ENCODE assay signal across 26 cellular contexts in the genomic region with DNA sequence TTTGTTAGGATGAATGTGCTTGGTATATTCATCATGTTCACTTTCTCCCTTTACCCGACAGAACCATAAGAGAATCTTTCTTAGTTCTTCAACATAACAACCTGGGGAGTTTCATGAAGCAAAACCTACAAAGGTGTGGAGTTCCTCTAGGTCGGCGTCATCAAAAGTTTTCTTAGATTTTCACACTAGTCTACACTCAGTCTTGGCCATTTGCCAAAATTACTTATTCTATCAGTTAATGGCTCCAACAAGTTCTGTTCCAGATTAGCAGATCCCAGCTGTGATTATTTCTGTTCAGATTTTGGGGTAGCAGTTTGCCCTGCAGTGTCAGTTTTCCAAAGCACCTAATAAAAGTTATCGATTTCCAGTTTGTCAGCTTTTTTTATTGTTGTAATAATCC.
"Had no signal": no experiment of that assay in that cellular context is flagged by ENCODE, and none has a peak within 500 bp of the region (broad histone marks: within the 10 kb centered on the region; RNA-seq: fewer than 3 reads in every experiment).

No MANE protein-coding gene starts in this region.

- H3K36me3 Mint-ChIP-seq: stimulated activated memory B cell treated with anti-CD40 and anti-IgM and Interleukin-4, amounts not matched to agents 10 μg/mL and 1 μg/mL and 100 μg/mL, for 72 hours; type B pancreatic cell had no signal

- H3K9me3 ChIP-seq: esophagus muscularis mucosa, gastroesophageal sphincter, prostate gland, sigmoid colon, testis had no signal

- FAIRE-seq: endothelial cell of umbilical vein, kidney had no signal

- H3K4me3 ChIP-seq: esophagus muscularis mucosa, gastroesophageal sphincter, heart left ventricle, hepatocyte, prostate gland, right atrium auricular region, sigmoid colon, spleen, testis, tibial artery had no signal

- H3K27ac Mint-ChIP-seq: naive thymus-derived CD8-positive, alpha-beta T cell; nephron progenitor cell; stimulated activated memory B cell treated with anti-CD40 and anti-IgM and Interleukin-4, amounts not matched to agents 10 μg/mL and 1 μg/mL and 100 μg/mL, for 72 hours; type B pancreatic cell had no signal

- H3K4me1 ChIP-seq: esophagus muscularis mucosa, foreskin keratinocyte, gastroesophageal sphincter, heart left ventricle, prostate gland, right atrium auricular region, sigmoid colon, spleen, testis, tibial artery had no signal

- H3K4me1 Mint-ChIP-seq: naive thymus-derived CD8-positive, alpha-beta T cell; nephron progenitor cell; stimulated activated memory B cell treated with anti-CD40 and anti-IgM and Interleukin-4, amounts not matched to agents 10 μg/mL and 1 μg/mL and 100 μg/mL, for 72 hours had no signal

- H3K4me2 ChIP-seq: hepatocyte had no signal

- H3K4me3 Mint-ChIP-seq: naive thymus-derived CD8-positive, alpha-beta T cell; nephron progenitor cell; stimulated activated memory B cell treated with anti-CD40 and anti-IgM and Interleukin-4, amounts not matched to agents 10 μg/mL and 1 μg/mL and 100 μg/mL, for 72 hours; type B pancreatic cell had no signal

- ATAC-seq: foreskin keratinocyte; gastroesophageal sphincter; heart left ventricle; left lobe of liver; naive thymus-derived CD8-positive, alpha-beta T cell; stimulated activated memory B cell treated with anti-CD40 and anti-IgM and Interleukin-4, amounts not matched to agents 10 μg/mL and 1 μg/mL and 100 μg/mL, for 72 hours; stimulated activated naive CD8-positive, alpha-beta T cell treated with anti-CD3 and anti-CD28 coated beads, Interleukin-15, Interleukin-2, amounts not matched to agents 100 U/mL and 50 U/mL, for 24 hours had no signal

- H2AFZ ChIP-seq: hepatocyte had no signal

- H3K36me3 ChIP-seq: esophagus muscularis mucosa, gastroesophageal sphincter, heart left ventricle, prostate gland, right atrium auricular region, sigmoid colon, spleen, tibial artery had no signal

- DNase-seq: dermis blood vessel endothelial cell; effector memory CD4-positive, alpha-beta T cell; foreskin keratinocyte; heart left ventricle; kidney; mesenchymal stem cell; midbrain; naive thymus-derived CD8-positive, alpha-beta T cell; nephron progenitor cell; nucleus accumbens; sigmoid colon; spleen; stimulated activated CD4-positive, alpha-beta T cell treated with anti-CD3 and anti-CD28 coated beads, Interleukin-4, amount 100 ng/mL, for 4 hours; stimulated activated naive CD8-positive, alpha-beta T cell treated with anti-CD3 and anti-CD28 coated beads, Interleukin-15, Interleukin-2, amounts not matched to agents 100 U/mL and 50 U/mL, for 24 hours; substantia nigra; testis; tibial artery had no signal

- H3K27ac ChIP-seq: esophagus muscularis mucosa, foreskin keratinocyte, gastroesophageal sphincter, heart left ventricle, hepatocyte, prostate gland, right atrium auricular region, sigmoid colon, spleen, testis, tibial artery had no signal

- H3K79me2 ChIP-seq: hepatocyte had no signal

- H3K27me3 Mint-ChIP-seq: naive thymus-derived CD8-positive, alpha-beta T cell; stimulated activated memory B cell treated with anti-CD40 and anti-IgM and Interleukin-4, amounts not matched to agents 10 μg/mL and 1 μg/mL and 100 μg/mL, for 72 hours; type B pancreatic cell had no signal

- H3K27me3 ChIP-seq: esophagus muscularis mucosa, foreskin keratinocyte, gastroesophageal sphincter, heart left ventricle, hepatocyte, right atrium auricular region, sigmoid colon, spleen, testis, tibial artery had no signal
